Comparison of ENCODE assay signal across 25 cellular contexts in genomic region chr5:125220284-125220683, GRCh38.
"Had no signal": no experiment of that assay in that cellular context is flagged by ENCODE, and none has a peak within 500 bp of the region (broad histone marks: within the 10 kb centered on the region; RNA-seq: fewer than 3 reads in every experiment).

No MANE protein-coding gene starts in this region.

- H3K9me3 Mint-ChIP-seq: activated naive CD4-positive, alpha-beta T cell treated with anti-CD3 and anti-CD28 coated beads, Interleukin-2, amount 10 ng/mL, durations not matched to agents 7 days and 5 days had no signal

- H3K4me1 Mint-ChIP-seq: activated naive CD4-positive, alpha-beta T cell treated with anti-CD3 and anti-CD28 coated beads, Interleukin-2, amount 10 ng/mL, durations not matched to agents 7 days and 5 days had no signal

- H3K27me3 Mint-ChIP-seq: activated naive CD4-positive, alpha-beta T cell treated with anti-CD3 and anti-CD28 coated beads, Interleukin-2, amount 10 ng/mL, durations not matched to agents 7 days and 5 days; activated T-cell treated with anti-CD3 and anti-CD28 coated beads, Interleukin-2, amount 50 U/mL, for 24 hours had no signal

- DNase-seq: activated CD4-positive, alpha-beta T cell treated with anti-CD3 and anti-CD28 coated beads for 4 hours; activated CD4-positive, alpha-beta T cell treated with anti-CD3 and anti-CD28 coated beads, Interleukin-2, amount 50 U/mL, for 1 hour; activated CD4-positive, alpha-beta T cell treated with anti-CD3 and anti-CD28 coated beads, Interleukin-2, amount 50 U/mL, for 48 hours; activated CD4-positive, CD25-positive, alpha-beta regulatory T cell; activated CD4-positive, CD25-positive, alpha-beta regulatory T cell treated with anti-CD3 and anti-CD28 coated beads, Interleukin-2, amount 50 U/mL, for 72 hours; activated CD8-positive, alpha-beta memory T cell treated with anti-CD3 and anti-CD28 coated beads, Interleukin-2, amount 50 U/mL, for 48 hours; activated gamma-delta T cell; activated naive CD4-positive, alpha-beta T cell; activated naive CD4-positive, alpha-beta T cell treated with anti-CD3 and anti-CD28 coated beads, Interleukin-2, amount 10 ng/mL, durations not matched to agents 7 days and 5 days; activated T-cell treated with anti-CD3 and anti-CD28 coated beads for 4 hours; activated T-cell treated with anti-CD3 and anti-CD28 coated beads, Interleukin-2, amount 50 U/mL, for 24 hours; activated T-cell treated with anti-CD3 and anti-CD28 coated beads, Interleukin-2, amount 50 U/mL, for 72 hours; adrenal gland; amygdala; aorta; body of pancreas; central memory CD4-positive, alpha-beta T cell; cerebellar nuclear complex; colonic mucosa; effector CD8-positive, alpha-beta T cell; esophagus squamous epithelium; foreskin melanocyte; T-helper 2 cell had no signal

- ATAC-seq: activated naive CD4-positive, alpha-beta T cell treated with anti-CD3 and anti-CD28 coated beads, Interleukin-2, amount 50 U/mL, for 72 hours; activated T-cell treated with anti-CD3 and anti-CD28 coated beads, Interleukin-2, amount 50 U/mL, for 72 hours; body of pancreas; gastroesophageal sphincter had no signal

- H3K4me3 Mint-ChIP-seq: activated naive CD4-positive, alpha-beta T cell treated with anti-CD3 and anti-CD28 coated beads, Interleukin-2, amount 10 ng/mL, durations not matched to agents 7 days and 5 days; activated T-cell treated with anti-CD3 and anti-CD28 coated beads, Interleukin-2, amount 50 U/mL, for 24 hours; activated T-cell treated with anti-CD3 and anti-CD28 coated beads, Interleukin-2, amount 50 U/mL, for 72 hours had no signal

- H3K27ac Mint-ChIP-seq: activated naive CD4-positive, alpha-beta T cell treated with anti-CD3 and anti-CD28 coated beads, Interleukin-2, amount 10 ng/mL, durations not matched to agents 7 days and 5 days; activated naive CD4-positive, alpha-beta T cell treated with anti-CD3 and anti-CD28 coated beads, Interleukin-2, amount 50 U/mL, for 72 hours; activated T-cell treated with anti-CD3 and anti-CD28 coated beads, Interleukin-2, amount 50 U/mL, for 24 hours; activated T-cell treated with anti-CD3 and anti-CD28 coated beads, Interleukin-2, amount 50 U/mL, for 72 hours had no signal

- H3K36me3 Mint-ChIP-seq: activated naive CD4-positive, alpha-beta T cell treated with anti-CD3 and anti-CD28 coated beads, Interleukin-2, amount 10 ng/mL, durations not matched to agents 7 days and 5 days; activated naive CD4-positive, alpha-beta T cell treated with anti-CD3 and anti-CD28 coated beads, Interleukin-2, amount 50 U/mL, for 72 hours had no signal
